1 cellular context compared by ENCODE assay signal in the genomic region with DNA sequence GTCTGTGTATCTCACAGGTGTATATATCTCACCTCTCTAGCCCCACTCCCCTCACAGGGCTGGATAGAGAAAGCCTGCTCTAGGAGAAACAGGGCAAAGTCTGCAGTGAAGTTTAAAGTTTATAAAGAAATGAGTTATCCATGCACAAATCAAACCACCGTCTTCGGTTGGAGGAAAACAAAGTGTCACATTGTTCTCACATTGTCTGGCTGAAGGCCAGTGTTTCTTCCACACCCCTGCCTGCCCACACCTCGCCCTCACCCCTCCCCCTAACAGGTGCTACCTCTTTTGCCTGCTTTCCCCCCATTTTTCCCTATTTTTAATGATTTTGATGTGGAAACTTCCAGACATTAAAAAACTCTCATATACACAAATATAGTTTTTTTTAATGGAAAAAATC.
TF ChIP-seq lines count a peak whose summit lies in the region.

No MANE protein-coding gene starts in this region.

TF ChIP-seq in HCT116, 20 proteins besides CTCF, POLR2A, EP300 and RAD21:
- TF ChIP-seq EZH2 (IDR thresholded peaks at IDR 0.05): no peak
- TF ChIP-seq MAX (IDR thresholded peaks at IDR 0.05): no peak
- no peak for TF ChIP-seq REST (IDR thresholded peaks at IDR 0.05; ENCODE audit: low read depth)
- no peak for TF ChIP-seq SRF (IDR thresholded peaks at IDR 0.05; ENCODE audit: low read depth)
- TF ChIP-seq FOSL1 (IDR thresholded peaks at IDR 0.05; ENCODE audit: low read depth): no peak
TF ChIP-seq in HCT116: peak in this region for 0.
